Comparison of ENCODE assay signal across 21 cellular contexts in the genomic region with DNA sequence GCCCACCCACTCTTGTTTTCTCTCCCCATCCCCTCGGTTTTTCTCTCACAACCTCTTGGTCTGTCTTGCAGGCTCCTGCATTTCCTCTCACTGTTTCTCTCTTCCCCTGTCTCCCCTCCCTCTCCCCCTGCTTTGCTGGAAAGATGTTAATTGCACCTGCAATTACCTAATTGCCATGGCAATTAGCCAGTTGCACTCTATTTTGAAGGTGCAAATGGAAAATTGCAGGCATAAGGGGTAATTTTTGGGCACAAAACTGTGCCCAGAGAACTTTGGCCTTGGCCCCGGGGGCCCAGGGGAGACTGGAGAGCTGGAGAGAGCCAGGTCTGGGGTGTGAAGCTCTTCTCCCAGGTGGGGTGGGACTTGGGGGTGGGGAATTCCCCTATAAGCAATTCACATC.
A peak's percentile ranks its signal among the peaks of the same experiment; 100 is the strongest.
DNase-seq lines count a peak whose midpoint lies in the region; ATAC-seq and TF ChIP-seq lines count a peak whose summit lies in the region.
"Had no signal": no experiment of that assay in that cellular context is flagged by ENCODE, and none has a peak within 500 bp of the region (broad histone marks: within the 10 kb centered on the region; RNA-seq: fewer than 3 reads in every experiment).

No MANE protein-coding gene starts in this region.

- H4K20me1 ChIP-seq in OCI-LY3 (ENCODE audit: insufficient read depth, low read length) (no peaks in the 10 kb centered on the region), PC-3 (ENCODE audit: low read length) (no peaks in the 10 kb centered on the region)

- no peaks in the 10 kb centered on the region for H3K9me2 ChIP-seq in PC-3 (replicated peaks; ENCODE audit: low read length)

- H3K4me1 ChIP-seq in OCI-LY3 (ENCODE audit: low read length) (peaks cover 86% of the 10 kb centered on the region), PC-3 (ENCODE audit: insufficient read depth, low read length) (no peaks in the 10 kb centered on the region)

- no peak for ATAC-seq in PC-3
- ATAC-seq: GM12878 had no signal

- no peak overlapping the region for H3K4me3 Mint-ChIP-seq in dendritic cell treated with granulocyte-macrophage colony-stimulating factor and Interleukin-4, amounts not matched to agents 40 ng/mL and 50 ng/mL, for 4 days
- H3K4me3 Mint-ChIP-seq: CD4-positive, alpha-beta T cell had no signal

- H3K4me3 ChIP-seq in H7 (ENCODE audit: insufficient read depth, low read depth, low read length) (no peak overlapping the region), OCI-LY3 (ENCODE audit: low read length) (no peak overlapping the region), PC-3 (ENCODE audit: low read length) (no peak overlapping the region)
- H3K4me3 ChIP-seq: GM12878, SJSA1 had no signal

- no peaks in the 10 kb centered on the region for H3K36me3 Mint-ChIP-seq in dendritic cell treated with granulocyte-macrophage colony-stimulating factor and Interleukin-4, amounts not matched to agents 40 ng/mL and 50 ng/mL, for 4 days (ENCODE audit: low read depth)

- H2AFZ ChIP-seq in OCI-LY3 (ENCODE audit: low read depth, low read length), result no peak overlapping the region
- no peak overlapping the region for H2AFZ ChIP-seq in PC-3 (ENCODE audit: low read length)

- intact Hi-C loops in dendritic cell treated with granulocyte-macrophage colony-stimulating factor and Interleukin-4, amounts not matched to agents 40 ng/mL and 50 ng/mL, for 4 days (cut with micrococcal nuclease), result loop anchor here (5.0 to 10.0 kb wide), 5 partner anchors 63 to 797 kb away; a partner anchor contains a TSS
- intact Hi-C loops in PC-3 (cut with micrococcal nuclease), result no loop called here

- CTCF ChIA-PET in PC-3 (lab: Charles Lee), result no interaction called here

- H3K79me2 ChIP-seq in OCI-LY3 (ENCODE audit: low read length) (no peaks in the 10 kb centered on the region), PC-3 (ENCODE audit: low read length) (no peaks in the 10 kb centered on the region)

- H3K27ac Mint-ChIP-seq in dendritic cell treated with granulocyte-macrophage colony-stimulating factor and Interleukin-4, amounts not matched to agents 40 ng/mL and 50 ng/mL, for 4 days, result peak overlapping the region; percentile 12
- H3K27ac Mint-ChIP-seq: CD4-positive, alpha-beta T cell had no signal

- H3K27me3 ChIP-seq in H7 (ENCODE audit: control insufficient read depth, insufficient read depth, low read length) (no peaks in the 10 kb centered on the region), OCI-LY3 (ENCODE audit: low read depth, low read length) (no peaks in the 10 kb centered on the region), PC-3 (ENCODE audit: low read length) (no peaks in the 10 kb centered on the region)
- H3K27me3 ChIP-seq: BE2C, SJSA1 had no signal

- no TSS peak for BruUV-seq in PC-3 (replicated peaks; lab: Mats Ljungman, UMichigan)

- TF ChIP-seq CTCF in OCI-LY3 (IDR thresholded peaks at IDR 0.05; ENCODE audit: low read depth, low read length) (no peak), PC-3 (conservative IDR thresholded peaks at IDR 0.05; ENCODE audit: low read depth, low read length) (no peak)

- H3K9ac ChIP-seq in OCI-LY3 (ENCODE audit: low read length) (no peak overlapping the region), PC-3 (ENCODE audit: low read length) (no peak overlapping the region)

- no peaks in the 10 kb centered on the region for H3F3A ChIP-seq in PC-3 (ENCODE audit: low read length, unreplicated experiment)

- H3K9me3 ChIP-seq in OCI-LY3 (ENCODE audit: insufficient read depth, low read length), result no peaks in the 10 kb centered on the region
- H3K9me3 ChIP-seq in PC-3 (ENCODE audit: low read length), result no peaks in the 10 kb centered on the region
- H3K9me3 ChIP-seq: BE2C, SJSA1 had no signal

- no peaks in the 10 kb centered on the region for H3K9me3 Mint-ChIP-seq in dendritic cell treated with granulocyte-macrophage colony-stimulating factor and Interleukin-4, amounts not matched to agents 40 ng/mL and 50 ng/mL, for 4 days
- H3K9me3 Mint-ChIP-seq: CD4-positive, alpha-beta T cell had no signal

- no peaks in the 10 kb centered on the region for H3K36me3 ChIP-seq in H7 (replicated peaks; ENCODE audit: control insufficient read depth, insufficient read depth, low read length)
- no peaks in the 10 kb centered on the region for H3K36me3 ChIP-seq in OCI-LY3 (replicated peaks; ENCODE audit: low read depth, low read length)
- H3K36me3 ChIP-seq in PC-3 (ENCODE audit: low read depth, low read length), result no peaks in the 10 kb centered on the region
- H3K36me3 ChIP-seq: BE2C, SJSA1 had no signal

- peaks cover 36% of the 10 kb centered on the region for H3K27me3 Mint-ChIP-seq in dendritic cell treated with granulocyte-macrophage colony-stimulating factor and Interleukin-4, amounts not matched to agents 40 ng/mL and 50 ng/mL, for 4 days

- peak overlapping the region; percentile 77 for H3K4me2 ChIP-seq in OCI-LY3 (ENCODE audit: low read length)
- no peak overlapping the region for H3K4me2 ChIP-seq in PC-3 (ENCODE audit: low read length)

- DNase-seq in NCI-H146 (lab: John Stamatoyannopoulos, UW), result peak; percentile 50
- DNase-seq in NCI-H146 treated with DMSO at 0.1 percent for 48 hours (lab: John Stamatoyannopoulos, UW; ENCODE audit: unreplicated experiment), result no peak
- peak; percentile 21 for DNase-seq in H7
- no peak for DNase-seq in activated CD4-positive, alpha-beta T cell treated with anti-CD3 and anti-CD28 coated beads for 1 hour
- DNase-seq in PC-3, result no peak
- DNase-seq in NOMO-1 treated with DMSO at 0.1 percent for 48 hours (lab: John Stamatoyannopoulos, UW; ENCODE audit: unreplicated experiment), result no peak
- DNase-seq: BE2C; Calu3; CD4-positive, alpha-beta T cell; EL; GOT3; IMR-90; Kasumi-1; MM.1S; NCI-H1092 treated with DMSO at 0.1 percent for 48 hours; NCI-H2029 treated with DMSO at 0.1 percent for 48 hours; NCI-H2171 had no signal

- H3K4me1 Mint-ChIP-seq in dendritic cell treated with granulocyte-macrophage colony-stimulating factor and Interleukin-4, amounts not matched to agents 40 ng/mL and 50 ng/mL, for 4 days (ENCODE audit: low read depth), result peaks cover 95% of the 10 kb centered on the region

- POLR2A ChIA-PET in PC-3 (lab: Charles Lee; ENCODE audit: unreplicated experiment), result no interaction called here

- H3K27ac ChIP-seq in OCI-LY3 (ENCODE audit: low read length) (peak overlapping the region; percentile 72), PC-3 (ENCODE audit: low read length) (no peak overlapping the region)
- H3K27ac ChIP-seq: SJSA1 had no signal

Comparison
In these comparisons a context has a peak if more than half of its experiments do, and no peak if none do; other contexts are left out.
1. DNase-seq: peak in NCI-H146 (single experiment) and H7 (single experiment); none in NCI-H146 treated with DMSO at 0.1 percent for 48 hours (single experiment), activated CD4-positive, alpha-beta T cell treated with anti-CD3 and anti-CD28 coated beads for 1 hour (single experiment), PC-3 (single experiment) and NOMO-1 treated with DMSO at 0.1 percent for 48 hours (single experiment).